Comparison of ENCODE assay signal across 27 cellular contexts in genomic region chr2:134462791-134463725, GRCh38.
A peak's percentile ranks its signal among the peaks of the same experiment; 100 is the strongest.
DNase-seq lines count a peak whose midpoint lies in the region; ATAC-seq, FAIRE-seq and TF ChIP-seq lines count a peak whose summit lies in the region.
"Had no signal": no experiment of that assay in that cellular context is flagged by ENCODE, and none has a peak within 500 bp of the region (broad histone marks: within the 10 kb centered on the region; RNA-seq: fewer than 3 reads in every experiment).

No MANE protein-coding gene starts in this region.

- H3K9me3 ChIP-seq in upper lobe of right lung = no peaks in the 10 kb centered on the region

- H3K9me3 Mint-ChIP-seq in activated CD8-positive, alpha-beta memory T cell treated with anti-CD3 and anti-CD28 coated beads, Interleukin-2, amount 10 ng/mL, durations not matched to agents 7 days and 5 days (ENCODE audit: low read depth) = no peaks in the 10 kb centered on the region
- H3K9me3 Mint-ChIP-seq in memory B cell = no peaks in the 10 kb centered on the region
- H3K9me3 Mint-ChIP-seq: CD8-positive, alpha-beta memory T cell; H9 had no signal

- H3K4me3 ChIP-seq in upper lobe of right lung = no peak overlapping the region
- H3K4me3 ChIP-seq: PC-9 had no signal

- ATAC-seq in activated CD8-positive, alpha-beta memory T cell treated with anti-CD3 and anti-CD28 coated beads, Interleukin-2, amount 10 ng/mL, durations not matched to agents 7 days and 5 days = no peak
- no peak for ATAC-seq in memory B cell (ENCODE audit: low read depth)
- ATAC-seq in upper lobe of right lung = no peak
- no peak for ATAC-seq in HG02798 (IDR thresholded peaks at IDR 0.05; ENCODE audit: poor library complexity, unreplicated experiment)
- ATAC-seq: HepG2 had no signal

- intact Hi-C loops in upper lobe of right lung (cut with DNase I) = no loop called here

- FAIRE-seq in RCC 7860 (lab: Jason Lieb, UNC) = no peak
- FAIRE-seq: GM19239, HepG2 had no signal

- DNase-seq in activated CD8-positive, alpha-beta memory T cell treated with anti-CD3 and anti-CD28 coated beads, Interleukin-2, amount 10 ng/mL, durations not matched to agents 7 days and 5 days = peak; percentile 38
- DNase-seq in activated CD8-positive, alpha-beta memory T cell treated with anti-CD3 and anti-CD28 coated beads, Interleukin-2, amount 50 U/mL, for 4 hours = no peak
- DNase-seq in ecto neural progenitor cell (ENCODE audit: low spot score) (peak; percentile 32), memory B cell (ENCODE audit: low spot score in 2 of 2) (no peak), upper lobe of right lung (peak; percentile 46), GDM1 (lab: John Stamatoyannopoulos, UW) (no peak), RCC 7860 (ENCODE audit: low spot score) (no peak)
- DNase-seq: AML-193; Calu3; CD8-positive, alpha-beta memory T cell; DMS53; GF-D8; H9; KBM-7; NCI-H1092 treated with DMSO at 0.1 percent for 48 hours; NCI-H1436 treated with DMSO at 0.1 percent for 48 hours; NCI-H2029 treated with DMSO at 0.1 percent for 48 hours; NCI-H226; NCI-H510A treated with DMSO at 0.1 percent for 48 hours; NCI-H748 treated with DMSO at 0.1 percent for 48 hours; PC-9; SHP77 treated with DMSO at 0.1 percent for 48 hours had no signal

- no peak overlapping the region for H3K27ac ChIP-seq in upper lobe of right lung
- H3K27ac ChIP-seq: HL-60, PC-9, RWPE1 had no signal

- H3K4me1 ChIP-seq in upper lobe of right lung = no peaks in the 10 kb centered on the region

- no peaks in the 10 kb centered on the region for H3K36me3 Mint-ChIP-seq in activated CD8-positive, alpha-beta memory T cell treated with anti-CD3 and anti-CD28 coated beads, Interleukin-2, amount 10 ng/mL, durations not matched to agents 7 days and 5 days
- H3K36me3 Mint-ChIP-seq in memory B cell = peaks cover 4% of the 10 kb centered on the region
- H3K36me3 Mint-ChIP-seq: CD8-positive, alpha-beta memory T cell had no signal

- TF ChIP-seq CTCF in upper lobe of right lung (IDR thresholded peaks at IDR 0.05) = no peak

- peaks cover 2% of the 10 kb centered on the region for H3K4me1 Mint-ChIP-seq in activated CD8-positive, alpha-beta memory T cell treated with anti-CD3 and anti-CD28 coated beads, Interleukin-2, amount 10 ng/mL, durations not matched to agents 7 days and 5 days
- peaks cover 12% of the 10 kb centered on the region for H3K4me1 Mint-ChIP-seq in memory B cell
- H3K4me1 Mint-ChIP-seq: CD8-positive, alpha-beta memory T cell had no signal

- no peaks in the 10 kb centered on the region for H3K36me3 ChIP-seq in upper lobe of right lung

- H3K27me3 Mint-ChIP-seq in activated CD8-positive, alpha-beta memory T cell treated with anti-CD3 and anti-CD28 coated beads, Interleukin-2, amount 10 ng/mL, durations not matched to agents 7 days and 5 days = no peaks in the 10 kb centered on the region
- H3K27me3 Mint-ChIP-seq in memory B cell = no peaks in the 10 kb centered on the region

- no peak overlapping the region for H3K27ac Mint-ChIP-seq in activated CD8-positive, alpha-beta memory T cell treated with anti-CD3 and anti-CD28 coated beads, Interleukin-2, amount 10 ng/mL, durations not matched to agents 7 days and 5 days
- peak overlapping the region; percentile 15 for H3K27ac Mint-ChIP-seq in memory B cell
- H3K27ac Mint-ChIP-seq: CD8-positive, alpha-beta memory T cell; H9 had no signal

- H3K4me3 Mint-ChIP-seq in activated CD8-positive, alpha-beta memory T cell treated with anti-CD3 and anti-CD28 coated beads, Interleukin-2, amount 10 ng/mL, durations not matched to agents 7 days and 5 days = no peak overlapping the region
- H3K4me3 Mint-ChIP-seq in memory B cell = no peak overlapping the region
- H3K4me3 Mint-ChIP-seq: CD8-positive, alpha-beta memory T cell; H9 had no signal

- CTCF ChIA-PET in activated CD8-positive, alpha-beta memory T cell treated with anti-CD3 and anti-CD28 coated beads, Interleukin-2, amount 10 ng/mL, durations not matched to agents 7 days and 5 days (lab: Charles Lee) = interaction anchor here (1.1 to 2.2 kb wide), 2 partner anchors 12 to 261 kb away, joined by 3 to 6 read pairs; no protein-coding TSS in a partner anchor

- H3K27me3 ChIP-seq in upper lobe of right lung = no peaks in the 10 kb centered on the region

Comparison
In these comparisons a context has a peak if more than half of its experiments do, and no peak if none do; other contexts are left out.
1. DNase-seq: peak in activated CD8-positive, alpha-beta memory T cell treated with anti-CD3 and anti-CD28 coated beads, Interleukin-2, amount 10 ng/mL, durations not matched to agents 7 days and 5 days (single experiment), ecto neural progenitor cell (single experiment) and upper lobe of right lung (single experiment); none in activated CD8-positive, alpha-beta memory T cell treated with anti-CD3 and anti-CD28 coated beads, Interleukin-2, amount 50 U/mL, for 4 hours (single experiment), memory B cell (0 of 2), GDM1 (single experiment) and RCC 7860 (single experiment).